ENCODE assay signal across 8 cellular contexts in genomic region chr18:48161201-48161910, GRCh38.
DNase-seq lines count a peak whose midpoint lies in the region; ATAC-seq and TF ChIP-seq lines count a peak whose summit lies in the region.

No MANE protein-coding gene starts in this region.

- TF ChIP-seq CTCF in activated CD8-positive, alpha-beta T cell treated with anti-CD3 and anti-CD28 coated beads for 36 hours (IDR thresholded peaks at IDR 0.05): no peak
- no peak for TF ChIP-seq CTCF in lower lobe of right lung (IDR thresholded peaks at IDR 0.05)

- H3K4me1 Mint-ChIP-seq in activated CD8-positive, alpha-beta T cell treated with anti-CD3 and anti-CD28 coated beads for 36 hours (ENCODE audit: low read depth): no peaks in the 10 kb centered on the region

- H3K36me3 Mint-ChIP-seq in activated CD8-positive, alpha-beta T cell treated with anti-CD3 and anti-CD28 coated beads for 36 hours (ENCODE audit: low read depth): no peaks in the 10 kb centered on the region

- H3K4me3 Mint-ChIP-seq in activated CD8-positive, alpha-beta T cell treated with anti-CD3 and anti-CD28 coated beads for 36 hours: peak overlapping the region; percentile 56

- H3K4me3 ChIP-seq in ectodermal cell (ENCODE audit: insufficient read depth, low read depth, low read length): peak overlapping the region; percentile 57
- H3K4me3 ChIP-seq in lower lobe of right lung: peak overlapping the region; percentile 65

- H3K36me3 ChIP-seq in ectodermal cell (ENCODE audit: control insufficient read depth, insufficient read depth, low read length) (no peaks in the 10 kb centered on the region), lower lobe of right lung (no peaks in the 10 kb centered on the region)

- intact Hi-C loops in activated CD8-positive, alpha-beta T cell treated with anti-CD3 and anti-CD28 coated beads for 36 hours (cut with micrococcal nuclease): no loop called here
- intact Hi-C loops in lower lobe of right lung (cut with DNase I): no loop called here

- CTCF ChIA-PET in activated CD8-positive, alpha-beta T cell treated with anti-CD3 and anti-CD28 coated beads for 36 hours (lab: Charles Lee): no interaction called here

- WGBS in ectodermal cell, 2 experiments: 1% methylated on average over 49 of the region's 53 CpGs

- POLR2A ChIA-PET in activated CD8-positive, alpha-beta T cell treated with anti-CD3 and anti-CD28 coated beads for 36 hours (lab: Charles Lee): no interaction called here

- H3K27me3 ChIP-seq in ectodermal cell (ENCODE audit: control insufficient read depth, insufficient read depth, low read length, poor library complexity, severe bottlenecking): peaks cover 22% of the 10 kb centered on the region
- H3K27me3 ChIP-seq in lower lobe of right lung (ENCODE audit: low read depth): no peaks in the 10 kb centered on the region

- peaks cover 30% of the 10 kb centered on the region for H3K4me1 ChIP-seq in ectodermal cell (ENCODE audit: control insufficient read depth, insufficient read depth, low read length)
- peaks cover 32% of the 10 kb centered on the region for H3K4me1 ChIP-seq in lower lobe of right lung

- no peak overlapping the region for H3K27ac ChIP-seq in ectodermal cell (ENCODE audit: insufficient read depth, low read depth, low read length, poor library complexity, severe bottlenecking)
- H3K27ac ChIP-seq in lower lobe of right lung: peak overlapping the region; percentile 86

- ATAC-seq in GM18498 (IDR thresholded peaks at IDR 0.05; ENCODE audit: unreplicated experiment) (peak; percentile 90), HG03039 (IDR thresholded peaks at IDR 0.05; ENCODE audit: unreplicated experiment) (peak; percentile 80), lower lobe of right lung (peak; percentile 97 to 98)
- peak; percentile 97 for ATAC-seq in activated CD8-positive, alpha-beta T cell treated with anti-CD3 and anti-CD28 coated beads for 36 hours

- H3K9me3 ChIP-seq in ectodermal cell (ENCODE audit: control insufficient read depth, low read length) (no peaks in the 10 kb centered on the region), lower lobe of right lung (no peaks in the 10 kb centered on the region)

- peak; percentile 13 to 62 for DNase-seq in NCI-H446 (lab: John Stamatoyannopoulos, UW)
- DNase-seq in activated CD8-positive, alpha-beta T cell treated with anti-CD3 and anti-CD28 coated beads for 36 hours: peak; percentile 59
- DNase-seq in lower lobe of right lung: peak; percentile 85
- peak; percentile 38 to 63 for DNase-seq in stimulated activated CD4-positive, alpha-beta T cell treated with anti-CD3 and anti-CD28 coated beads, Interleukin-4, amount 100 ng/mL, for 48 hours (ENCODE audit: low read depth in 2 of 2)
- DNase-seq in GF-D8 (lab: John Stamatoyannopoulos, UW): no peak

- H3K9me3 Mint-ChIP-seq in activated CD8-positive, alpha-beta T cell treated with anti-CD3 and anti-CD28 coated beads for 36 hours: no peaks in the 10 kb centered on the region

- H3K27me3 Mint-ChIP-seq in activated CD8-positive, alpha-beta T cell treated with anti-CD3 and anti-CD28 coated beads for 36 hours: peaks cover 15% of the 10 kb centered on the region

- H3K27ac Mint-ChIP-seq in activated CD8-positive, alpha-beta T cell treated with anti-CD3 and anti-CD28 coated beads for 36 hours: no peak overlapping the region
